In genomic region chr1:229229721-229230135, GRCh38 we compare ENCODE assay signal across 10 cellular contexts. TPM values are rescaled to one million over a fixed set of nuclear protein-coding genes. Genes with fewer than 3 reads are reported as not detected.
DNase-seq lines count a peak whose midpoint lies in the region; ATAC-seq and TF ChIP-seq lines count a peak whose summit lies in the region.
"Had no signal": no experiment of that assay in that cellular context is flagged by ENCODE, and none has a peak within 500 bp of the region (broad histone marks: within the 10 kb centered on the region; RNA-seq: fewer than 3 reads in every experiment).

No MANE protein-coding gene starts in this region.

- DNase-seq in left ventricle myocardium superior (peak; percentile 66), putamen (ENCODE audit: low spot score) (peak; percentile 98), NCI-H146 (lab: John Stamatoyannopoulos, UW) (no peak), activated T-cell treated with anti-CD3 and anti-CD28 coated beads for 4 hours (no peak)
- DNase-seq in activated T-cell treated with anti-CD3 and anti-CD28 coated beads, Interleukin-2, amount 50 U/mL, for 24 hours: no peak
- DNase-seq in activated CD8-positive, alpha-beta memory T cell treated with anti-CD3 and anti-CD28 coated beads, Interleukin-2, amount 50 U/mL, for 4 hours: no peak
- DNase-seq: activated B cell treated with CpG ODN at 0.5 μM for 24 hours; stimulated activated naive CD4-positive, alpha-beta T cell treated with Interleukin-2 at 50 U/mL for 16 hours had no signal

- no peak for TF ChIP-seq CTCF in VCaP (conservative IDR thresholded peaks at IDR 0.05)

- no peaks in the 10 kb centered on the region for H3K27me3 Mint-ChIP-seq in activated T-cell treated with anti-CD3 and anti-CD28 coated beads, Interleukin-2, amount 50 U/mL, for 24 hours

- H3K9me3 Mint-ChIP-seq in activated T-cell treated with anti-CD3 and anti-CD28 coated beads, Interleukin-2, amount 50 U/mL, for 24 hours: no peaks in the 10 kb centered on the region
- H3K9me3 Mint-ChIP-seq: activated B cell treated with CpG ODN at 0.5 μM for 24 hours had no signal

- H3K4me1 Mint-ChIP-seq in activated T-cell treated with anti-CD3 and anti-CD28 coated beads, Interleukin-2, amount 50 U/mL, for 24 hours (ENCODE audit: low read depth): peaks cover 20% of the 10 kb centered on the region

- H3K36me3 Mint-ChIP-seq in activated T-cell treated with anti-CD3 and anti-CD28 coated beads, Interleukin-2, amount 50 U/mL, for 24 hours (ENCODE audit: low read depth): no peaks in the 10 kb centered on the region

- ATAC-seq in GM18867 (IDR thresholded peaks at IDR 0.05; ENCODE audit: unreplicated experiment): peak; percentile 42
- ATAC-seq in left ventricle myocardium superior: peak; percentile 95

- peak overlapping the region; percentile 32 for H3K27ac ChIP-seq in VCaP

- no peak overlapping the region for H3K4me3 Mint-ChIP-seq in activated T-cell treated with anti-CD3 and anti-CD28 coated beads, Interleukin-2, amount 50 U/mL, for 24 hours
- H3K4me3 Mint-ChIP-seq: activated B cell treated with CpG ODN at 0.5 μM for 24 hours had no signal

- no peak overlapping the region for H3K27ac Mint-ChIP-seq in activated T-cell treated with anti-CD3 and anti-CD28 coated beads, Interleukin-2, amount 50 U/mL, for 24 hours
- H3K27ac Mint-ChIP-seq: activated B cell treated with CpG ODN at 0.5 μM for 24 hours had no signal

- intact Hi-C loops in left ventricle myocardium superior (cut with micrococcal nuclease): loop anchor here (5.0 kb wide), 1 partner anchor 497 kb away; no protein-coding TSS in a partner anchor

RNA-seq across cellular contexts. Expression of gene RAB4A, which starts 41.2 kb away (rescaled TPM):
- total RNA-seq in left ventricle myocardium superior: 121 TPM

Comparison
In these comparisons a context has a peak if more than half of its experiments do, and no peak if none do; other contexts are left out.
1. DNase-seq: peak in left ventricle myocardium superior (single experiment) and putamen (single experiment); none in NCI-H146 (single experiment), activated T-cell treated with anti-CD3 and anti-CD28 coated beads for 4 hours (single experiment), activated T-cell treated with anti-CD3 and anti-CD28 coated beads, Interleukin-2, amount 50 U/mL, for 24 hours (single experiment) and activated CD8-positive, alpha-beta memory T cell treated with anti-CD3 and anti-CD28 coated beads, Interleukin-2, amount 50 U/mL, for 4 hours (single experiment).